2 cellular contexts compared by ENCODE assay signal in the genomic region with DNA sequence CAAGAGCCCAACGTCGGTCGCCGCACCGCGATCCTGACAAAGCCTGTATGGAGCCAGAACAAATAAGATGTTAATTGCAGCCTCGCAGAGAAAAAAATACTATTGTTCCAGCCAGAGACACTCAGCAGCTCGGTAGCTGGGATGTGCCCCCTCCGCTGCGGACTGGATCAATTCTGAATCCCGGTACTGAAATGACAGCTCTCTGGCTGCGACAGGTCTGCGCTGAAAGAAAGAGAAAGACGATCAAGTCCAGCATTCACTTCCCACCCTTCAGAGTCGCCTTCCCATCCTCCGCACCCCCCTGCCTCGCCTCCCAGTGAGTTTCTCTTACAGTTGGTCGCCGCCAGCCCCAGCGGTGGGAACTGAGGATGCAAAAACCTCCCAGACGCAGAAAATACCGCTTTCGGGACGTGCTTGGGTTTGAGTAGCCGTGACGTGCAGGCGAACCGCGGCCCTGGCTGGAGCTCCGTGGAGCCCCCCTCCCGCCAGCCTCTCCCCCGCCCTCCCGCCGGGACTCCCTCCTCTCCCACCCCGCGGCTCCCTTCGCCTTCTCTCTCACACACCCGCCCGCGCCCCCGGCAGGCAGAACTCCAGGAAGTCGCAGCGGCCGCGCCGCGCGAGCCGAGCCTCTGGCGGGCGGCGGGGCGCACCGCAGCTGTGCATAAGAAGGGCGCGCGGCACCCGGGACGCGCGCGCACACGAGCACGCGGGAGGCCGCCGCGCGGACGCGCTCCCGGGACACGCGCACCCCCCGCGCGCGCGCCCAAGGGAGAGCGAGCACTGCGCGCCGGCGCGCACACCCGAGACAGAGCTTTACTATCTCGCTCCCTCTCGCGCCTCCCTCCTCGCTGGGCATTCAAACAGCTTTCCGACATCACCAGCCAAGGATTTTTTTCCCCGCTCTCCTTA.
TF ChIP-seq lines count a peak whose summit lies in the region.

A gene (plus strand): TSS at position 780 of the 909 bp plus-strand sequence. CDS start 3,394 bp downstream, outside the sequence.

TF ChIP-seq in HEK293, 187 proteins besides CTCF, POLR2A, EP300 and RAD21 (continues in another document):
- TF ChIP-seq, protein P1, sequence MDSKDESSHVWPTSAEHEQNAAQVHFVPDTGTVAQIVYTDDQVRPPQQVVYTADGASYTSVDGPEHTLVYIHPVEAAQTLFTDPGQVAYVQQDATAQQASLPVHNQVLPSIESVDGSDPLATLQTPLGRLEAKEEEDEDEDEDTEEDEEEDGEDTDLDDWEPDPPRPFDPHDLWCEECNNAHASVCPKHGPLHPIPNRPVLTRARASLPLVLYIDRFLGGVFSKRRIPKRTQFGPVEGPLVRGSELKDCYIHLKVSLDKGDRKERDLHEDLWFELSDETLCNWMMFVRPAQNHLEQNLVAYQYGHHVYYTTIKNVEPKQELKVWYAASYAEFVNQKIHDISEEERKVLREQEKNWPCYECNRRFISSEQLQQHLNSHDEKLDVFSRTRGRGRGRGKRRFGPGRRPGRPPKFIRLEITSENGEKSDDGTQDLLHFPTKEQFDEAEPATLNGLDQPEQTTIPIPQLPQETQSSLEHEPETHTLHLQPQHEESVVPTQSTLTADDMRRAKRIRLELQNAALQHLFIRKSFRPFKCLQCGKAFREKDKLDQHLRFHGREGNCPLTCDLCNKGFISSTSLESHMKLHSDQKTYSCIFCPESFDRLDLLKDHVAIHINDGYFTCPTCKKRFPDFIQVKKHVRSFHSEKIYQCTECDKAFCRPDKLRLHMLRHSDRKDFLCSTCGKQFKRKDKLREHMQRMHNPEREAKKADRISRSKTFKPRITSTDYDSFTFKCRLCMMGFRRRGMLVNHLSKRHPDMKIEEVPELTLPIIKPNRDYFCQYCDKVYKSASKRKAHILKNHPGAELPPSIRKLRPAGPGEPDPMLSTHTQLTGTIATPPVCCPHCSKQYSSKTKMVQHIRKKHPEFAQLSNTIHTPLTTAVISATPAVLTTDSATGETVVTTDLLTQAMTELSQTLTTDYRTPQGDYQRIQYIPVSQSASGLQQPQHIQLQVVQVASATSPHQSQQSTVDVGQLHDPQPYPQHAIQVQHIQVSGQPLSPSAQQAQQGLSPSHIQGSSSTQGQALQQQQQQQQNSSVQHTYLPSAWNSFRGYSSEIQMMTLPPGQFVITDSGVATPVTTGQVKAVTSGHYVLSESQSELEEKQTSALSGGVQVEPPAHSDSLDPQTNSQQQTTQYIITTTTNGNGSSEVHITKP (tag by site-specific recombination; IDR thresholded peaks at IDR 0.05): peak; percentile 55
- TF ChIP-seq, protein P2, sequence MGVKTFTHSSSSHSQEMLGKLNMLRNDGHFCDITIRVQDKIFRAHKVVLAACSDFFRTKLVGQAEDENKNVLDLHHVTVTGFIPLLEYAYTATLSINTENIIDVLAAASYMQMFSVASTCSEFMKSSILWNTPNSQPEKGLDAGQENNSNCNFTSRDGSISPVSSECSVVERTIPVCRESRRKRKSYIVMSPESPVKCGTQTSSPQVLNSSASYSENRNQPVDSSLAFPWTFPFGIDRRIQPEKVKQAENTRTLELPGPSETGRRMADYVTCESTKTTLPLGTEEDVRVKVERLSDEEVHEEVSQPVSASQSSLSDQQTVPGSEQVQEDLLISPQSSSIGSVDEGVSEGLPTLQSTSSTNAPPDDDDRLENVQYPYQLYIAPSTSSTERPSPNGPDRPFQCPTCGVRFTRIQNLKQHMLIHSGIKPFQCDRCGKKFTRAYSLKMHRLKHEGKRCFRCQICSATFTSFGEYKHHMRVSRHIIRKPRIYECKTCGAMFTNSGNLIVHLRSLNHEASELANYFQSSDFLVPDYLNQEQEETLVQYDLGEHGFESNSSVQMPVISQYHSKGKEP (tag by site-specific recombination; IDR thresholded peaks at IDR 0.05): no peak
- TF ChIP-seq ZNF335 (tag by site-specific recombination; conservative IDR thresholded peaks at IDR 0.05) (peak; percentile 18; the same call in 1 of the 2 replicates), IKZF3 (tag by site-specific recombination; IDR thresholded peaks at IDR 0.05) (0 out of 2 replicates have a peak, but pooled peaks have one; percentile 9), ZBTB20 (tag by site-specific recombination; IDR thresholded peaks at IDR 0.05) (peak; percentile 65), ZNF514 (tag by site-specific recombination; IDR thresholded peaks at IDR 0.05) (no peak), ZNF600 (tag by site-specific recombination; IDR thresholded peaks at IDR 0.05) (peak; percentile 58), MZF1 (tag by site-specific recombination; IDR thresholded peaks at IDR 0.05; ENCODE audit: borderline replicate concordance) (peak; percentile 96; the same call in 1 of the 2 replicates), ZBTB21 (tag by site-specific recombination; IDR thresholded peaks at IDR 0.05) (no peak)
- TF ChIP-seq, protein P3, sequence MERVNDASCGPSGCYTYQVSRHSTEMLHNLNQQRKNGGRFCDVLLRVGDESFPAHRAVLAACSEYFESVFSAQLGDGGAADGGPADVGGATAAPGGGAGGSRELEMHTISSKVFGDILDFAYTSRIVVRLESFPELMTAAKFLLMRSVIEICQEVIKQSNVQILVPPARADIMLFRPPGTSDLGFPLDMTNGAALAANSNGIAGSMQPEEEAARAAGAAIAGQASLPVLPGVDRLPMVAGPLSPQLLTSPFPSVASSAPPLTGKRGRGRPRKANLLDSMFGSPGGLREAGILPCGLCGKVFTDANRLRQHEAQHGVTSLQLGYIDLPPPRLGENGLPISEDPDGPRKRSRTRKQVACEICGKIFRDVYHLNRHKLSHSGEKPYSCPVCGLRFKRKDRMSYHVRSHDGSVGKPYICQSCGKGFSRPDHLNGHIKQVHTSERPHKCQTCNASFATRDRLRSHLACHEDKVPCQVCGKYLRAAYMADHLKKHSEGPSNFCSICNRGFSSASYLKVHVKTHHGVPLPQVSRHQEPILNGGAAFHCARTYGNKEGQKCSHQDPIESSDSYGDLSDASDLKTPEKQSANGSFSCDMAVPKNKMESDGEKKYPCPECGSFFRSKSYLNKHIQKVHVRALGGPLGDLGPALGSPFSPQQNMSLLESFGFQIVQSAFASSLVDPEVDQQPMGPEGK (tag by site-specific recombination; IDR thresholded peaks at IDR 0.05): 0 out of 2 replicates have a peak, but pooled peaks have one; percentile 12
- TF ChIP-seq, protein P4, sequence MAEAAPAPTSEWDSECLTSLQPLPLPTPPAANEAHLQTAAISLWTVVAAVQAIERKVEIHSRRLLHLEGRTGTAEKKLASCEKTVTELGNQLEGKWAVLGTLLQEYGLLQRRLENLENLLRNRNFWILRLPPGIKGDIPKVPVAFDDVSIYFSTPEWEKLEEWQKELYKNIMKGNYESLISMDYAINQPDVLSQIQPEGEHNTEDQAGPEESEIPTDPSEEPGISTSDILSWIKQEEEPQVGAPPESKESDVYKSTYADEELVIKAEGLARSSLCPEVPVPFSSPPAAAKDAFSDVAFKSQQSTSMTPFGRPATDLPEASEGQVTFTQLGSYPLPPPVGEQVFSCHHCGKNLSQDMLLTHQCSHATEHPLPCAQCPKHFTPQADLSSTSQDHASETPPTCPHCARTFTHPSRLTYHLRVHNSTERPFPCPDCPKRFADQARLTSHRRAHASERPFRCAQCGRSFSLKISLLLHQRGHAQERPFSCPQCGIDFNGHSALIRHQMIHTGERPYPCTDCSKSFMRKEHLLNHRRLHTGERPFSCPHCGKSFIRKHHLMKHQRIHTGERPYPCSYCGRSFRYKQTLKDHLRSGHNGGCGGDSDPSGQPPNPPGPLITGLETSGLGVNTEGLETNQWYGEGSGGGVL (tag by site-specific recombination; IDR thresholded peaks at IDR 0.05): peak; percentile 50

TF ChIP-seq in K562, 482 proteins besides CTCF, POLR2A, EP300 and RAD21 (continues in another document):
- TF ChIP-seq, protein P5, sequence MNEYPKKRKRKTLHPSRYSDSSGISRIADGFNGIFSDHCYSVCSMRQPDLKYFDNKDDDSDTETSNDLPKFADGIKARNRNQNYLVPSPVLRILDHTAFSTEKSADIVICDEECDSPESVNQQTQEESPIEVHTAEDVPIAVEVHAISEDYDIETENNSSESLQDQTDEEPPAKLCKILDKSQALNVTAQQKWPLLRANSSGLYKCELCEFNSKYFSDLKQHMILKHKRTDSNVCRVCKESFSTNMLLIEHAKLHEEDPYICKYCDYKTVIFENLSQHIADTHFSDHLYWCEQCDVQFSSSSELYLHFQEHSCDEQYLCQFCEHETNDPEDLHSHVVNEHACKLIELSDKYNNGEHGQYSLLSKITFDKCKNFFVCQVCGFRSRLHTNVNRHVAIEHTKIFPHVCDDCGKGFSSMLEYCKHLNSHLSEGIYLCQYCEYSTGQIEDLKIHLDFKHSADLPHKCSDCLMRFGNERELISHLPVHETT (CRISPR knock-in tag; conservative IDR thresholded peaks at IDR 0.05 in 1 of 2, IDR thresholded peaks at IDR 0.05 in 1 of 2): peak in 1 of 2 experiments; percentile 96; a peak in 2 of 4 replicates
- TF ChIP-seq NR1H2 (CRISPR knock-in tag; IDR thresholded peaks at IDR 0.05): no peak
- TF ChIP-seq, protein P6, sequence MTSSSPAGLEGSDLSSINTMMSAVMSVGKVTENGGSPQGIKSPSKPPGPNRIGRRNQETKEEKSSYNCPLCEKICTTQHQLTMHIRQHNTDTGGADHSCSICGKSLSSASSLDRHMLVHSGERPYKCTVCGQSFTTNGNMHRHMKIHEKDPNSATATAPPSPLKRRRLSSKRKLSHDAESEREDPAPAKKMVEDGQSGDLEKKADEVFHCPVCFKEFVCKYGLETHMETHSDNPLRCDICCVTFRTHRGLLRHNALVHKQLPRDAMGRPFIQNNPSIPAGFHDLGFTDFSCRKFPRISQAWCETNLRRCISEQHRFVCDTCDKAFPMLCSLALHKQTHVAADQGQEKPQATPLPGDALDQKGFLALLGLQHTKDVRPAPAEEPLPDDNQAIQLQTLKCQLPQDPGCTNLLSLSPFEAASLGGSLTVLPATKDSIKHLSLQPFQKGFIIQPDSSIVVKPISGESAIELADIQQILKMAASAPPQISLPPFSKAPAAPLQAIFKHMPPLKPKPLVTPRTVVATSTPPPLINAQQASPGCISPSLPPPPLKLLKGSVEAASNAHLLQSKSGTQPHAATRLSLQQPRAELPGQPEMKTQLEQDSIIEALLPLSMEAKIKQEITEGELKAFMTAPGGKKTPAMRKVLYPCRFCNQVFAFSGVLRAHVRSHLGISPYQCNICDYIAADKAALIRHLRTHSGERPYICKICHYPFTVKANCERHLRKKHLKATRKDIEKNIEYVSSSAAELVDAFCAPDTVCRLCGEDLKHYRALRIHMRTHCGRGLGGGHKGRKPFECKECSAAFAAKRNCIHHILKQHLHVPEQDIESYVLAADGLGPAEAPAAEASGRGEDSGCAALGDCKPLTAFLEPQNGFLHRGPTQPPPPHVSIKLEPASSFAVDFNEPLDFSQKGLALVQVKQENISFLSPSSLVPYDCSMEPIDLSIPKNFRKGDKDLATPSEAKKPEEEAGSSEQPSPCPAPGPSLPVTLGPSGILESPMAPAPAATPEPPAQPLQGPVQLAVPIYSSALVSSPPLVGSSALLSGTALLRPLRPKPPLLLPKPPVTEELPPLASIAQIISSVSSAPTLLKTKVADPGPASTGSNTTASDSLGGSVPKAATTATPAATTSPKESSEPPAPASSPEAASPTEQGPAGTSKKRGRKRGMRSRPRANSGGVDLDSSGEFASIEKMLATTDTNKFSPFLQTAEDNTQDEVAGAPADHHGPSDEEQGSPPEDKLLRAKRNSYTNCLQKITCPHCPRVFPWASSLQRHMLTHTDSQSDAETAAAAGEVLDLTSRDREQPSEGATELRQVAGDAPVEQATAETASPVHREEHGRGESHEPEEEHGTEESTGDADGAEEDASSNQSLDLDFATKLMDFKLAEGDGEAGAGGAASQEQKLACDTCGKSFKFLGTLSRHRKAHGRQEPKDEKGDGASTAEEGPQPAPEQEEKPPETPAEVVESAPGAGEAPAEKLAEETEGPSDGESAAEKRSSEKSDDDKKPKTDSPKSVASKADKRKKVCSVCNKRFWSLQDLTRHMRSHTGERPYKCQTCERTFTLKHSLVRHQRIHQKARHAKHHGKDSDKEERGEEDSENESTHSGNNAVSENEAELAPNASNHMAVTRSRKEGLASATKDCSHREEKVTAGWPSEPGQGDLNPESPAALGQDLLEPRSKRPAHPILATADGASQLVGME (CRISPR knock-in tag; IDR thresholded peaks at IDR 0.05): no peak
- TF ChIP-seq ZNF79 (CRISPR knock-in tag; IDR thresholded peaks at IDR 0.05; ENCODE audit: low read depth): no peak
- no peak for TF ChIP-seq BRD9 (IDR thresholded peaks at IDR 0.05; ENCODE audit: low read depth, partially characterized antibody)
- 0 out of 2 replicates have a peak, but pooled peaks have one; percentile 68 for TF ChIP-seq ZNF140 (CRISPR knock-in tag; IDR thresholded peaks at IDR 0.05)
- TF ChIP-seq HDAC8 (tag; IDR thresholded peaks at IDR 0.05): peak; percentile 75; the same call in 1 of the 2 replicates
- TF ChIP-seq ZNF766 (CRISPR knock-in tag; conservative IDR thresholded peaks at IDR 0.05): peak; percentile 99
- TF ChIP-seq ZBTB7A (IDR thresholded peaks at IDR 0.05; ENCODE audit: borderline replicate concordance, control insufficient read depth, low read depth, low read length): peak; percentile 86; the same call in 1 of the 2 replicates
- no peak for TF ChIP-seq NFRKB (IDR thresholded peaks at IDR 0.05; ENCODE audit: low read depth)
- peak; percentile 78 for TF ChIP-seq POLR2G (IDR thresholded peaks at IDR 0.05; ENCODE audit: low read depth, low read length)
- 0 out of 2 replicates have a peak, but pooled peaks have one; percentile 48 for TF ChIP-seq MECOM (CRISPR knock-in tag; IDR thresholded peaks at IDR 0.05)
- TF ChIP-seq, protein P7, sequence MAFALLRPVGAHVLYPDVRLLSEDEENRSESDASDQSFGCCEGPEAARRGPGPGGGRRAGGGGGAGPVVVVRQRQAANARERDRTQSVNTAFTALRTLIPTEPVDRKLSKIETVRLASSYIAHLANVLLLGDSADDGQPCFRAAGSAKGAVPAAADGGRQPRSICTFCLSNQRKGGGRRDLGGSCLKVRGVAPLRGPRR (CRISPR knock-in tag; IDR thresholded peaks at IDR 0.05): peak; percentile 58; the same call in 1 of the 2 replicates
- TF ChIP-seq KDM2B (CRISPR knock-in tag; IDR thresholded peaks at IDR 0.05): no peak
- TF ChIP-seq, protein P8, sequence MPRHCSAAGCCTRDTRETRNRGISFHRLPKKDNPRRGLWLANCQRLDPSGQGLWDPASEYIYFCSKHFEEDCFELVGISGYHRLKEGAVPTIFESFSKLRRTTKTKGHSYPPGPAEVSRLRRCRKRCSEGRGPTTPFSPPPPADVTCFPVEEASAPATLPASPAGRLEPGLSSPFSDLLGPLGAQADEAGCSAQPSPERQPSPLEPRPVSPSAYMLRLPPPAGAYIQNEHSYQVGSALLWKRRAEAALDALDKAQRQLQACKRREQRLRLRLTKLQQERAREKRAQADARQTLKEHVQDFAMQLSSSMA (CRISPR knock-in tag; IDR thresholded peaks at IDR 0.05): no peak
- TF ChIP-seq IRF2 (CRISPR knock-in tag; IDR thresholded peaks at IDR 0.05): no peak
- TF ChIP-seq NCOR1 (IDR thresholded peaks at IDR 0.05): no peak
- TF ChIP-seq, protein P9, sequence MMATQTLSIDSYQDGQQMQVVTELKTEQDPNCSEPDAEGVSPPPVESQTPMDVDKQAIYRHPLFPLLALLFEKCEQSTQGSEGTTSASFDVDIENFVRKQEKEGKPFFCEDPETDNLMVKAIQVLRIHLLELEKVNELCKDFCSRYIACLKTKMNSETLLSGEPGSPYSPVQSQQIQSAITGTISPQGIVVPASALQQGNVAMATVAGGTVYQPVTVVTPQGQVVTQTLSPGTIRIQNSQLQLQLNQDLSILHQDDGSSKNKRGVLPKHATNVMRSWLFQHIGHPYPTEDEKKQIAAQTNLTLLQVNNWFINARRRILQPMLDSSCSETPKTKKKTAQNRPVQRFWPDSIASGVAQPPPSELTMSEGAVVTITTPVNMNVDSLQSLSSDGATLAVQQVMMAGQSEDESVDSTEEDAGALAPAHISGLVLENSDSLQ (IDR thresholded peaks at IDR 0.05): no peak
- peak; percentile 95; the same call in 1 of the 2 replicates for TF ChIP-seq CTBP1 (IDR thresholded peaks at IDR 0.05; ENCODE audit: borderline replicate concordance)
- TF ChIP-seq, protein P10, sequence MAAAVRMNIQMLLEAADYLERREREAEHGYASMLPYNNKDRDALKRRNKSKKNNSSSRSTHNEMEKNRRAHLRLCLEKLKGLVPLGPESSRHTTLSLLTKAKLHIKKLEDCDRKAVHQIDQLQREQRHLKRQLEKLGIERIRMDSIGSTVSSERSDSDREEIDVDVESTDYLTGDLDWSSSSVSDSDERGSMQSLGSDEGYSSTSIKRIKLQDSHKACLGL (CRISPR knock-in tag; IDR thresholded peaks at IDR 0.05; ENCODE audit: borderline replicate concordance, poor library complexity, severe bottlenecking): no peak
- TF ChIP-seq ZNF263 (CRISPR knock-in tag; IDR thresholded peaks at IDR 0.05; ENCODE audit: borderline replicate concordance): no peak
